In genomic region chr6:15247750-15248450, GRCh38 we compare ENCODE assay signal across 8 cellular contexts. TPM values are rescaled to one million over a fixed set of nuclear protein-coding genes. Genes with fewer than 3 reads are reported as not detected.
DNase-seq lines count a peak whose midpoint lies in the region; ATAC-seq, FAIRE-seq and TF ChIP-seq lines count a peak whose summit lies in the region.

No MANE protein-coding gene starts in this region.

- intact Hi-C loops in GM12878 (cut with micrococcal nuclease; ENCODE audit: unreplicated experiment) = loop anchor here (5.0 to 10.0 kb wide), 5 partner anchors 96 to 511 kb away; no protein-coding TSS in a partner anchor

- peak; percentile 49 for DNase-seq in ACHN
- DNase-seq in HTR-8/SVneo (ENCODE audit: insufficient read length, low spot score) = peak; percentile 41
- DNase-seq in T-helper 2 cell = peak in 4 of 5 experiments; percentile 17 to 64 (median 52)
- no peak for DNase-seq in GM12878 (ENCODE audit: low read depth, low spot score)
- DNase-seq in NCI-H187 treated with DMSO at 0.1 percent for 48 hours (lab: John Stamatoyannopoulos, UW) = no peak

- H3K4me2 ChIP-seq in GM12878 (ENCODE audit: control insufficient read depth, insufficient read depth) (peak overlapping the region; percentile 45), skeletal muscle satellite cell (ENCODE audit: low read length) (peak overlapping the region; percentile 85)

- TF ChIP-seq EP300 in GM12878 (IDR thresholded peaks at IDR 0.05; ENCODE audit: borderline replicate concordance in 1 of 2, control insufficient read depth in 1 of 2, low read depth in 2 of 2, low read length in 2 of 2) = no peak

- no peaks in the 10 kb centered on the region for H3K27me3 ChIP-seq in GM12878 (replicated peaks in 1 of 2; ENCODE audit: control insufficient read depth in 2 of 2, insufficient read depth in 2 of 2, low read length in 1 of 2)
- H3K27me3 ChIP-seq in skeletal muscle satellite cell (ENCODE audit: control insufficient read depth, insufficient read depth, low read length) = no peaks in the 10 kb centered on the region

- H3K27ac ChIP-seq in GM12878 (ENCODE audit: control insufficient read depth, insufficient read depth) = peak overlapping the region; percentile 77

- H3K4me3 ChIP-seq in GM12878 = peak overlapping the region; percentile 97
- H3K4me3 ChIP-seq in iPS-18c (ENCODE audit: insufficient read depth, low read depth, low read length) = peak overlapping the region; percentile 93
- H3K4me3 ChIP-seq in skeletal muscle satellite cell (ENCODE audit: low read length) = peak overlapping the region; percentile 90

- FAIRE-seq in HTR-8/SVneo (lab: Jason Lieb, UNC) (no peak), GM12878 (lab: Jason Lieb, UNC) (no peak)

- TF ChIP-seq RAD21 in GM12878 (IDR thresholded peaks at IDR 0.05; ENCODE audit: insufficient read depth, low read depth, low read length) = no peak

- CTCF ChIA-PET in GM12878 (lab: Yijun Ruan, JAX) = interaction anchor here (0.9 to 2.0 kb wide), 8 partner anchors 8 to 376 kb away, joined by 3 to 16 read pairs (median 4); no protein-coding TSS in a partner anchor

- H2AFZ ChIP-seq in GM12878 (ENCODE audit: control insufficient read depth, low read depth, low read length) = peak overlapping the region; percentile 64

- in situ Hi-C loops in ACHN (cut with HindIII; ENCODE audit: low pct_ligation_motif_present, low pct_unique_long_range_greater_than_20kb, low sequenced_read_pairs) (no loop called here), GM12878 (cut with MboI) (loop anchor here (5.0 kb wide), 1 partner anchor 1036 kb away; no protein-coding TSS in a partner anchor)

- RAD21 ChIA-PET in GM12878 (lab: Charles Lee; ENCODE audit: unreplicated experiment) = interaction anchor here (0.6 to 2.6 kb wide), 13 partner anchors 19 to 1037 kb away, joined by 3 to 17 read pairs (median 4); no protein-coding TSS in a partner anchor

- TF ChIP-seq POLR2A in GM12878 (IDR thresholded peaks at IDR 0.05; ENCODE audit: low read depth, low read length) = no peak; the same call in 1 of the 2 replicates

- peak; percentile 15 for ATAC-seq in GM18907 (IDR thresholded peaks at IDR 0.05; ENCODE audit: unreplicated experiment)
- no peak for ATAC-seq in GM12878

- H3K79me2 ChIP-seq in GM12878 (ENCODE audit: control insufficient read depth, insufficient read depth, low read length) = peaks cover 67% of the 10 kb centered on the region

- H3K9me3 ChIP-seq in GM12878 (replicated peaks; ENCODE audit: control insufficient read depth, insufficient read depth, low read length) (no peaks in the 10 kb centered on the region), iPS-18c (ENCODE audit: control insufficient read depth, insufficient read depth, low read length) (no peaks in the 10 kb centered on the region), skeletal muscle satellite cell (replicated peaks; ENCODE audit: low read length) (no peaks in the 10 kb centered on the region)

- POLR2A ChIA-PET in GM12878 (lab: Charles Lee) = interaction anchor here (0.6 to 1.5 kb wide), 11 partner anchors 16 to 1783 kb away, joined by 3 to 7 read pairs (median 3); no protein-coding TSS in a partner anchor

- no peaks in the 10 kb centered on the region for H4K20me1 ChIP-seq in GM12878 (ENCODE audit: control insufficient read depth, insufficient read depth)

- WGBS in GM12878 (ENCODE audit: insufficient coverage, insufficient replicate concordance, low lambda C conversion rate, missing lambda C conversion rate) = 1% methylated on average over 41 of the region's 73 CpGs

- H3K36me3 ChIP-seq in GM12878 (ENCODE audit: control insufficient read depth in 2 of 2, insufficient read depth in 2 of 2, low read length in 1 of 2) = no peaks in the 10 kb centered on the region; a peak in 1 of 4 replicates
- no peaks in the 10 kb centered on the region for H3K36me3 ChIP-seq in skeletal muscle satellite cell (ENCODE audit: insufficient read depth, low read length)

- SMC1A ChIA-PET in GM12878 (lab: Charles Lee; ENCODE audit: uncharacterized antibody, unreplicated experiment) = interaction anchor here (0.6 to 2.4 kb wide), 11 partner anchors 19 to 958 kb away, joined by 3 to 17 read pairs (median 4); no protein-coding TSS in a partner anchor

- no TSS peak for BruUV-seq in GM12878 (replicated peaks; lab: Mats Ljungman, UMichigan)

- H3K9ac ChIP-seq in GM12878 (ENCODE audit: control insufficient read depth, insufficient read depth, low read length) = peak overlapping the region; percentile 89
- H3K9ac ChIP-seq in skeletal muscle satellite cell (ENCODE audit: low read depth, low read length) = peak overlapping the region; percentile 98

- H3K4me1 ChIP-seq in GM12878 (ENCODE audit: control insufficient read depth, insufficient read depth, low read length) (peaks cover 16% of the 10 kb centered on the region), skeletal muscle satellite cell (ENCODE audit: control insufficient read depth, insufficient read depth, low read length) (peaks cover 21% of the 10 kb centered on the region)

- peak; percentile 14 to 26 (median 23); a peak in 3 of 6 replicates for TF ChIP-seq CTCF in GM12878 (IDR thresholded peaks at IDR 0.05 in 2 of 3, conservative IDR thresholded peaks at IDR 0.05 in 1 of 3; ENCODE audit: control insufficient read depth in 2 of 3, extremely low read depth in 1 of 3, insufficient read depth in 1 of 3, low read depth in 3 of 3, low read length in 3 of 3)

TF ChIP-seq in GM12878, 131 proteins besides CTCF, POLR2A, EP300 and RAD21 (continues in another document):
- TF ChIP-seq, protein P1, sequence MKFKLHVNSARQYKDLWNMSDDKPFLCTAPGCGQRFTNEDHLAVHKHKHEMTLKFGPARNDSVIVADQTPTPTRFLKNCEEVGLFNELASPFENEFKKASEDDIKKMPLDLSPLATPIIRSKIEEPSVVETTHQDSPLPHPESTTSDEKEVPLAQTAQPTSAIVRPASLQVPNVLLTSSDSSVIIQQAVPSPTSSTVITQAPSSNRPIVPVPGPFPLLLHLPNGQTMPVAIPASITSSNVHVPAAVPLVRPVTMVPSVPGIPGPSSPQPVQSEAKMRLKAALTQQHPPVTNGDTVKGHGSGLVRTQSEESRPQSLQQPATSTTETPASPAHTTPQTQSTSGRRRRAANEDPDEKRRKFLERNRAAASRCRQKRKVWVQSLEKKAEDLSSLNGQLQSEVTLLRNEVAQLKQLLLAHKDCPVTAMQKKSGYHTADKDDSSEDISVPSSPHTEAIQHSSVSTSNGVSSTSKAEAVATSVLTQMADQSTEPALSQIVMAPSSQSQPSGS (IDR thresholded peaks at IDR 0.05; ENCODE audit: low read length) = no peak
- TF ChIP-seq JUNB (IDR thresholded peaks at IDR 0.05) (no peak), SREBF1 (IDR thresholded peaks at IDR 0.05; ENCODE audit: low read length) (no peak), ASH2L (IDR thresholded peaks at IDR 0.05; ENCODE audit: borderline replicate concordance, low read depth) (no peak), NFXL1 (IDR thresholded peaks at IDR 0.05; ENCODE audit: borderline replicate concordance) (no peak), EED (IDR thresholded peaks at IDR 0.05; ENCODE audit: low read depth) (no peak), MTA2 (IDR thresholded peaks at IDR 0.05; ENCODE audit: low read depth) (no peak), HDAC2 (IDR thresholded peaks at IDR 0.05) (no peak), POLR2AphosphoS5 (IDR thresholded peaks at IDR 0.05; ENCODE audit: low read length) (peak; percentile 48), USF1 (IDR thresholded peaks at IDR 0.05; ENCODE audit: borderline replicate concordance, extremely low read length, insufficient read depth, low read depth, low read length) (no peak), TARDBP (IDR thresholded peaks at IDR 0.05; ENCODE audit: borderline replicate concordance) (no peak), YBX1 (IDR thresholded peaks at IDR 0.05) (no peak), KDM1A (IDR thresholded peaks at IDR 0.05; ENCODE audit: borderline replicate concordance) (no peak), SIN3A (IDR thresholded peaks at IDR 0.05; ENCODE audit: low read depth, low read length) (peak; percentile 56; the same call in 1 of the 2 replicates), RB1 (IDR thresholded peaks at IDR 0.05; ENCODE audit: borderline replicate concordance) (no peak), RCOR1 (conservative IDR thresholded peaks at IDR 0.05; ENCODE audit: low read depth, low read length) (no peak), SUPT20H (IDR thresholded peaks at IDR 0.05; ENCODE audit: borderline replicate concordance, control insufficient read depth, low read depth, low read length) (no peak), RFX5 (IDR thresholded peaks at IDR 0.05; ENCODE audit: low read depth, low read length) (no peak), DPF2 (IDR thresholded peaks at IDR 0.05) (0 out of 2 replicates have a peak, but pooled peaks have one; percentile 24), GATAD2B (conservative IDR thresholded peaks at IDR 0.05; ENCODE audit: low read depth) (peak; percentile 43; the same call in 1 of the 2 replicates), ZNF274 (IDR thresholded peaks at IDR 0.05; ENCODE audit: insufficient read depth, insufficient read length) (no peak)

RNA-seq across cellular contexts. Expression of gene JARID2, which starts 2.0 kb away (rescaled TPM):
- total RNA-seq in GM12878 (2013; cell fraction: nucleolus; rRNA removed) = 86.6 and 96.7 TPM in 2 replicates
- total RNA-seq in GM12878 (2014; rRNA removed) (11.2 and 11.8 TPM in 2 replicates), GM12878 (2014; rRNA removed; fragmentation: Illumina TruSeq; extraction: Trizol) (12.4 and 13.4 TPM in 2 replicates), GM12878 (2021) (19.7 and 21.1 TPM in 2 replicates)
- polyA plus RNA-seq in GM12878 (2011; ENCODE audit: low read depth) = 5.4 TPM
- polyA plus RNA-seq in GM12878 (2011; rRNA removed) (17.9 and 21.6 TPM in 2 replicates), GM12878 (2014; fragmentation: Illumina TruSeq; extraction: Trizol) (13.7 and 14.6 TPM in 2 replicates), GM12878 (2014; fragmentation: Nextera tagmentation; extraction: Ambion mirVana) (1 to 10 TPM; 4.2 to 5.2 TPM), GM12878 (2014; rRNA removed) (12.2 and 12.7 TPM in 2 replicates), GM12878 (2016; fragmentation: Nextera tagmentation; extraction: Ambion mirVana) (1 to 10 TPM; 5.9 to 7.4 TPM)
- 20.8 and 21.1 TPM in 2 replicates for polyA plus RNA-seq in GM12878 (2011; cell fraction: cytosol; rRNA removed)
- polyA plus RNA-seq in GM12878 (2011; cell fraction: nucleus; rRNA removed) = 42.4 and 49.0 TPM in 2 replicates
- polyA plus RNA-seq in GM12878 (2012) = 11.3 and 12.0 TPM in 2 replicates
- 33.6 and 37.9 TPM in 2 replicates for polyA minus RNA-seq in GM12878 (2011; rRNA and poly(A)+ RNA removed)
- 12.0 and 16.0 TPM in 2 replicates for polyA minus RNA-seq in GM12878 (2011; cell fraction: cytosol; rRNA and poly(A)+ RNA removed)
- 29.5 and 42.3 TPM in 2 replicates for polyA minus RNA-seq in GM12878 (2011; cell fraction: nucleus; rRNA and poly(A)+ RNA removed)
- total RNA-seq in skeletal muscle satellite cell (2012; rRNA removed) = 12.2 and 14.2 TPM in 2 replicates

Comparison
In these comparisons a context has a peak if more than half of its experiments do, and no peak if none do; other contexts are left out.
1. DNase-seq: peak in ACHN (single experiment), HTR-8/SVneo (single experiment) and T-helper 2 cell (4 of 5); none in GM12878 (single experiment) and NCI-H187 treated with DMSO at 0.1 percent for 48 hours (single experiment).
2. Peak in every context shown above with its lines, with median percentiles within 50 percentile points of each other: H3K4me3 ChIP-seq.